In the genomic region with DNA sequence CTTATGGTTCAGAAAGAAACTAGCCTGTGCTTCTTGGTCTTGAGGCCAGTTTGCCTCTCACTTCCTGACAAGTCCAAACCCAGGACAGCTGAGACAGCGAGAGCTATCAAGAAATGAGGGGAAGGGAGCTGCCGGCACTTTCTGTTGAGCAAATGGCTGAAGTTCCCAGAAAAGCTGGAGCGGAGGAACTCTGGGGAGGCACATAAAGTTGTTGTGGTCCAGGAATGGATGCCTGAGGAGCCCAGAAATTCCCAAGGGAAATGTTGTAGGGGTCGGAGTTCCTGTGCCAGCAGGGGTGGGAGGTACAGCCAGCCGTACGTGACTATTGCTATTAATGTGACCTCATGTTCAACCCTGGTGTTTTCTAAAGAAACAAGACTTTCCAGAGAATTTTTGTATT, we compare ENCODE assay signal across 16 cellular contexts.
A peak's percentile ranks its signal among the peaks of the same experiment; 100 is the strongest.
DNase-seq lines count a peak whose midpoint lies in the region; ATAC-seq and TF ChIP-seq lines count a peak whose summit lies in the region.
"Had no signal": no experiment of that assay in that cellular context is flagged by ENCODE, and none has a peak within 500 bp of the region (broad histone marks: within the 10 kb centered on the region; RNA-seq: fewer than 3 reads in every experiment).

No MANE protein-coding gene starts in this region.

- H3K27ac ChIP-seq in upper lobe of right lung, result no peak overlapping the region

- no peak for ATAC-seq in GM18498 (IDR thresholded peaks at IDR 0.05; ENCODE audit: unreplicated experiment)
- ATAC-seq in upper lobe of right lung, result no peak

- no peak overlapping the region for H3K9ac ChIP-seq in Loucy (ENCODE audit: low read depth, low read length, poor library complexity, severe bottlenecking)

- TF ChIP-seq CTCF in Loucy (conservative IDR thresholded peaks at IDR 0.05; ENCODE audit: low read length), result no peak
- TF ChIP-seq CTCF in cardiac fibroblast (IDR thresholded peaks at IDR 0.05; ENCODE audit: low read depth, low read length), result no peak
- TF ChIP-seq CTCF in upper lobe of right lung (IDR thresholded peaks at IDR 0.05), result no peak

- H3K4me1 ChIP-seq in Loucy (ENCODE audit: insufficient read depth, low read length, poor library complexity, severe bottlenecking), result no peaks in the 10 kb centered on the region
- peaks cover 10% of the 10 kb centered on the region for H3K4me1 ChIP-seq in upper lobe of right lung

- H3K9me2 ChIP-seq in Loucy (replicated peaks; ENCODE audit: low read depth, low read length), result no peaks in the 10 kb centered on the region

- no peaks in the 10 kb centered on the region for H3F3A ChIP-seq in Loucy (ENCODE audit: low read depth)

- no peaks in the 10 kb centered on the region for H4K20me1 ChIP-seq in Loucy (ENCODE audit: insufficient read depth, low read length, poor library complexity, severe bottlenecking)

- H3K36me3 ChIP-seq in Loucy (ENCODE audit: insufficient read depth, low read length) (no peaks in the 10 kb centered on the region), upper lobe of right lung (no peaks in the 10 kb centered on the region)

- DNase-seq in cardiac fibroblast (ENCODE audit: low read depth in 2 of 2) (peak; percentile 44 to 51), left kidney (ENCODE audit: low read depth, low spot score) (peak; percentile 6), smooth muscle cell of the brain vasculature (ENCODE audit: low read depth, low spot score) (peak; percentile 73), mucosa of gallbladder (ENCODE audit: low spot score) (no peak), 8988T (no peak), upper lobe of right lung (no peak)
- DNase-seq: DMS 273 treated with DMSO at 0.1 percent for 48 hours, IMR-90, NCI-H146, NCI-H2081 treated with DMSO at 0.1 percent for 48 hours, NCI-H226, NCI-H526, RPMI8226 had no signal

- H2AFZ ChIP-seq in Loucy (ENCODE audit: low read length), result peak overlapping the region; percentile 36; the same call in 1 of the 2 replicates
- H2AFZ ChIP-seq: GM23338 had no signal

- no peaks in the 10 kb centered on the region for H3K79me2 ChIP-seq in Loucy (ENCODE audit: insufficient read depth, low read length)

- H3K9me3 ChIP-seq in Loucy (ENCODE audit: insufficient read depth, low read depth, low read length) (no peaks in the 10 kb centered on the region), upper lobe of right lung (no peaks in the 10 kb centered on the region)

- no peak overlapping the region for H3K4me2 ChIP-seq in Loucy (ENCODE audit: low read depth, low read length, poor library complexity, severe bottlenecking)
- H3K4me2 ChIP-seq: GM23338 had no signal

- no peak overlapping the region for H3K4me3 ChIP-seq in Loucy (ENCODE audit: low read length, poor library complexity, severe bottlenecking)
- H3K4me3 ChIP-seq in cardiac fibroblast (replicated peaks in 1 of 2; ENCODE audit: low read depth in 2 of 2, low read length in 2 of 2), result no peak overlapping the region
- H3K4me3 ChIP-seq in upper lobe of right lung, result no peak overlapping the region
- H3K4me3 ChIP-seq: GM23338 had no signal

- intact Hi-C loops in upper lobe of right lung (cut with DNase I), result loop anchor here (5.0 kb wide), 1 partner anchor 36 kb away; no protein-coding TSS in a partner anchor

- H3K27me3 ChIP-seq in Loucy (ENCODE audit: insufficient read depth, low read length, poor library complexity, severe bottlenecking), result no peaks in the 10 kb centered on the region
- H3K27me3 ChIP-seq in upper lobe of right lung, result no peaks in the 10 kb centered on the region

Comparison
In these comparisons a context has a peak if more than half of its experiments do, and no peak if none do; other contexts are left out.
1. DNase-seq: peak in cardiac fibroblast (2 of 2), left kidney (single experiment) and smooth muscle cell of the brain vasculature (single experiment); none in mucosa of gallbladder (single experiment), 8988T (single experiment) and upper lobe of right lung (single experiment).